In the genomic region with DNA sequence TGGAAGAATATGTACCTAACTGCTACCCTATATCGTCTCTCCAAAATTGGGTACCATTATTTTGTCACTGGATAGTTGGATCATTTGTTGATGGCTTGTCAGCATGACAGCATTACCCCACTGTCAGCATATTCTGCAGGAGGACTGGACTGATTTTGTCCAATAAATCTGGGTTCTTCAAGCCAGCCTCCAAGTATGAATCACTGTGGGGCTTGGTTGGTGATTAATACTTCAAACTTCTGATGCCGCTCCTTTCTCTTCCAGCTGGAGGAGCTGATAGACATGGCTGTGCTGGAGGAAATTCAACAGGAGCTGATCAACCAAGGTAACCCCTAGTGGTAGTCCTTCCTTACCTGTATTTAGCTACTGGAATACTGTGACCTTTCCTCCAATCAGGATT, we compare ENCODE assay signal across 8 cellular contexts. TPM values are rescaled to one million over a fixed set of nuclear protein-coding genes. Genes with fewer than 3 reads are reported as not detected.
A peak's percentile ranks its signal among the peaks of the same experiment; 100 is the strongest.
DNase-seq lines count a peak whose midpoint lies in the region; FAIRE-seq and TF ChIP-seq lines count a peak whose summit lies in the region.
"Had no signal": no experiment of that assay in that cellular context is flagged by ENCODE, and none has a peak within 500 bp of the region (broad histone marks: within the 10 kb centered on the region; RNA-seq: fewer than 3 reads in every experiment).

No MANE protein-coding gene starts in this region.

- intact Hi-C loops in tibial artery (cut with DNase I; ENCODE audit: low total_unique reads) = loop anchor here (5.0 kb wide), 1 partner anchor 65 kb away; a partner anchor contains a TSS

- H3K4me1 ChIP-seq in osteoblast (ENCODE audit: insufficient read depth, low read length) = peaks cover 27% of the 10 kb centered on the region
- H3K4me1 ChIP-seq in tibial artery = peaks cover 0 to 24% (median 23%) of the 10 kb centered on the region in 4 donors

- DNase-seq in GM04503 (ENCODE audit: low read depth) (peak; percentile 46), RCC 7860 (ENCODE audit: low spot score) (peak; percentile 67), epithelial cell of esophagus (ENCODE audit: low read depth) (peak; percentile 92), osteoblast (ENCODE audit: insufficient read length, low spot score, missing footprints) (peak; percentile 90), tibial artery (no peak), globus pallidus (ENCODE audit: low spot score) (no peak)
- DNase-seq in activated naive CD4-positive, alpha-beta T cell (lab: John Stamatoyannopoulos, UW) = no peak

- peaks cover 7% of the 10 kb centered on the region for H4K20me1 ChIP-seq in osteoblast (ENCODE audit: insufficient read depth, low read length)

- peaks cover 33% of the 10 kb centered on the region for H3K36me3 ChIP-seq in osteoblast (ENCODE audit: insufficient read depth, low read length)
- peaks cover 46 to 66% (median 49%) of the 10 kb centered on the region in 3 donors for H3K36me3 ChIP-seq in tibial artery

- H3K27me3 ChIP-seq in osteoblast (ENCODE audit: insufficient read depth, low read length) = no peaks in the 10 kb centered on the region
- no peaks in the 10 kb centered on the region for H3K27me3 ChIP-seq in tibial artery

- FAIRE-seq in RCC 7860 (lab: Jason Lieb, UNC) = peak; percentile 81

- H3K9me3 ChIP-seq in osteoblast (ENCODE audit: low read depth, low read length) = no peaks in the 10 kb centered on the region
- no peaks in the 10 kb centered on the region for H3K9me3 ChIP-seq in tibial artery

- H3K27ac ChIP-seq in osteoblast (ENCODE audit: low read depth, low read length) (peak overlapping the region; percentile 13), tibial artery (no peak overlapping the region)
- H3K27ac ChIP-seq: skin epidermis had no signal

- TF ChIP-seq CTCF in epithelial cell of esophagus (IDR thresholded peaks at IDR 0.05; ENCODE audit: insufficient read depth, low read depth, low read length, missing control alignments) (peak; percentile 38), osteoblast (IDR thresholded peaks at IDR 0.05; ENCODE audit: extremely low read depth, low read depth, low read length) (no peak), tibial artery (IDR thresholded peaks at IDR 0.05) (no peak)

- peaks cover 39% of the 10 kb centered on the region for H3K79me2 ChIP-seq in osteoblast (ENCODE audit: insufficient read depth, low read length)

- H2AFZ ChIP-seq in osteoblast (ENCODE audit: low read length) = no peak overlapping the region

- no peak overlapping the region for H3K4me3 ChIP-seq in epithelial cell of esophagus (ENCODE audit: low read length)
- H3K4me3 ChIP-seq in osteoblast (ENCODE audit: insufficient read depth, low read length) = no peak overlapping the region
- H3K4me3 ChIP-seq in tibial artery = no peak overlapping the region
- H3K4me3 ChIP-seq: skin epidermis had no signal

- H3K4me2 ChIP-seq in osteoblast (ENCODE audit: insufficient read depth, low read length) = peak overlapping the region; percentile 30

RNA-seq across cellular contexts. Expression of a gene that starts 2.5 kb away (rescaled TPM):
- total RNA-seq in osteoblast = 40.2 and 51.6 TPM in 2 replicates

RNA-seq across cellular contexts. Expression of a gene that starts 3.0 kb away (rescaled TPM):
- total RNA-seq in osteoblast = 62.2 and 66.6 TPM in 2 replicates

RNA-seq across cellular contexts. Expression of a gene that starts 16.4 kb away (rescaled TPM):
- total RNA-seq in osteoblast = 124 and 137 TPM in 2 replicates

RNA-seq across cellular contexts. Expression of a gene that starts 46.3 kb away (rescaled TPM):
- 10.0 and 10.9 TPM in 2 replicates for total RNA-seq in osteoblast

Comparison
In these comparisons a context has a peak if more than half of its experiments do, and no peak if none do; other contexts are left out.
1. DNase-seq: peak in GM04503 (single experiment), RCC 7860 (single experiment), epithelial cell of esophagus (single experiment) and osteoblast (single experiment); none in tibial artery (0 of 2), activated naive CD4-positive, alpha-beta T cell (0 of 4) and globus pallidus (single experiment).